18 cellular contexts compared by ENCODE assay signal in genomic region chr4:11416767-11417113, GRCh38. TPM values are rescaled to one million over a fixed set of nuclear protein-coding genes. Genes with fewer than 3 reads are reported as not detected.
"Had no signal": no experiment of that assay in that cellular context is flagged by ENCODE, and none has a peak within 500 bp of the region (broad histone marks: within the 10 kb centered on the region; RNA-seq: fewer than 3 reads in every experiment).

No MANE protein-coding gene starts in this region.

- H3K36me3 ChIP-seq: gastrocnemius medialis, heart right ventricle, sigmoid colon, suprapubic skin, thyroid gland, upper lobe of left lung, uterus had no signal

- H3K27ac ChIP-seq: gastrocnemius medialis, heart right ventricle, sigmoid colon, skin epidermis, suprapubic skin, thyroid gland, upper lobe of left lung had no signal

- H3K9me3 Mint-ChIP-seq: nephron had no signal

- H3K4me3 Mint-ChIP-seq: nephron had no signal

- H3K27me3 ChIP-seq: gastrocnemius medialis, sigmoid colon, suprapubic skin, thyroid gland, upper lobe of left lung, uterus had no signal

- ATAC-seq: gastrocnemius medialis; left lobe of liver; stimulated activated naive CD8-positive, alpha-beta T cell treated with anti-CD3 and anti-CD28 coated beads, Interleukin-15, Interleukin-2, amounts not matched to agents 100 U/mL and 50 U/mL, for 24 hours had no signal

- H3K9me3 ChIP-seq: gastrocnemius medialis, heart right ventricle, sigmoid colon, suprapubic skin, thyroid gland, upper lobe of left lung, uterus had no signal

- H3K27ac Mint-ChIP-seq: nephron had no signal

- DNase-seq: effector memory CD4-positive, alpha-beta T cell; gastrocnemius medialis; heart right ventricle; islet precursor cell; midbrain; posterior cingulate gyrus; sigmoid colon; stimulated activated CD4-positive, alpha-beta T cell treated with anti-CD3 and anti-CD28 coated beads, Interleukin-2, amount 100 ng/mL, for 24 hours; stimulated activated naive CD8-positive, alpha-beta T cell treated with anti-CD3 and anti-CD28 coated beads, Interleukin-15, Interleukin-2, amounts not matched to agents 100 U/mL and 50 U/mL, for 24 hours; thyroid gland; upper lobe of left lung; uterus had no signal

- H3K4me1 ChIP-seq: gastrocnemius medialis, sigmoid colon, suprapubic skin, thyroid gland, upper lobe of left lung, uterus had no signal

- H3K4me3 ChIP-seq: gastrocnemius medialis, heart right ventricle, sigmoid colon, skin epidermis, suprapubic skin, thyroid gland, upper lobe of left lung, uterus had no signal

RNA-seq across cellular contexts. Expression of gene HS3ST1, which starts 12.0 kb away (rescaled TPM):
- total RNA-seq: fibroblast of lung, fibroblast of villous mesenchyme had no signal
